1 cellular context compared by ENCODE assay signal in the genomic region with DNA sequence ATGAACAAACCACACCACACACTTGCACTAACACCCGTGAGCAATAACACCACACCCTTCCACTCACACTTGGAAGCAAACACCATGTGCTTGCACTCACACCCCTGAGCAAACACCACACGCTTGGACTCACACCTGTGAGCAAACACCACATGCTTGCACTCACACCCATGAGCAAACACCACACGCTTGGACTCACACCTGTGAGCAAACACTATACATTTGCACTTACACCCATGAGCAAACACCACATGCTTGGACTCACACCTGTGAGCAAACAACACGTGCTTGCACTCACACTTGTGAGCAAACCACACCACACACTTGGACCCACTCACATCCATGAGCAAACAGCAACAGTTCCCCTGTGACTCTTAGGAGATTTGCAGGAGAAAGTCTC.
TF ChIP-seq lines count a peak whose summit lies in the region.

No MANE protein-coding gene starts in this region.

TF ChIP-seq in GM12878, 131 proteins besides CTCF, POLR2A, EP300 and RAD21:
- no peak for TF ChIP-seq CHD2 (IDR thresholded peaks at IDR 0.05; ENCODE audit: borderline replicate concordance, low read depth, low read length)
- TF ChIP-seq, protein P1, sequence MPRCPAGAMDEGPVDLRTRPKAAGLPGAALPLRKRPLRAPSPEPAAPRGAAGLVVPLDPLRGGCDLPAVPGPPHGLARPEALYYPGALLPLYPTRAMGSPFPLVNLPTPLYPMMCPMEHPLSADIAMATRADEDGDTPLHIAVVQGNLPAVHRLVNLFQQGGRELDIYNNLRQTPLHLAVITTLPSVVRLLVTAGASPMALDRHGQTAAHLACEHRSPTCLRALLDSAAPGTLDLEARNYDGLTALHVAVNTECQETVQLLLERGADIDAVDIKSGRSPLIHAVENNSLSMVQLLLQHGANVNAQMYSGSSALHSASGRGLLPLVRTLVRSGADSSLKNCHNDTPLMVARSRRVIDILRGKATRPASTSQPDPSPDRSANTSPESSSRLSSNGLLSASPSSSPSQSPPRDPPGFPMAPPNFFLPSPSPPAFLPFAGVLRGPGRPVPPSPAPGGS (IDR thresholded peaks at IDR 0.05; ENCODE audit: borderline replicate concordance, insufficient read depth, low read depth, low read length, poor library complexity, severe bottlenecking) = peak; percentile 91
